In genomic region chr6:23339268-23339667, GRCh38 we compare ENCODE assay signal across 27 cellular contexts.
"Had no signal": no experiment of that assay in that cellular context is flagged by ENCODE, and none has a peak within 500 bp of the region (broad histone marks: within the 10 kb centered on the region; RNA-seq: fewer than 3 reads in every experiment).

No MANE protein-coding gene starts in this region.

- H3K4me1 ChIP-seq: adrenal gland, breast epithelium, SJSA1 had no signal

- H3K4me3 ChIP-seq: adrenal gland, breast epithelium, SJSA1 had no signal

- H3K9me3 Mint-ChIP-seq: activated naive CD8-positive, alpha-beta T cell treated with anti-CD3 and anti-CD28 coated beads, Interleukin-2, amount 10 ng/mL, durations not matched to agents 7 days and 5 days; activated T-helper 2 cell treated with anti-CD3 and anti-CD28 coated beads, Interferon-gamma antibody, Interleukin-2, Interleukin-4, amounts not matched to agents 10 μg/mL and 5 μg/mL and 100 μg/mL, durations not matched to agents 14 hours and 24 hours and 36 hours had no signal

- H3K36me3 Mint-ChIP-seq: activated naive CD8-positive, alpha-beta T cell treated with anti-CD3 and anti-CD28 coated beads, Interleukin-2, amount 10 ng/mL, durations not matched to agents 7 days and 5 days had no signal

- H3K36me3 ChIP-seq: adrenal gland, breast epithelium, SJSA1, WERI-Rb-1 had no signal

- H3K4me3 Mint-ChIP-seq: activated CD4-positive, alpha-beta memory T cell treated with anti-CD3 and anti-CD28 coated beads, Interleukin-2, amount 10 ng/mL, durations not matched to agents 7 days and 5 days; activated CD4-positive, alpha-beta T cell treated with anti-CD3 and anti-CD28 coated beads for 36 hours; activated naive CD8-positive, alpha-beta T cell treated with anti-CD3 and anti-CD28 coated beads, Interleukin-2, amount 10 ng/mL, durations not matched to agents 7 days and 5 days; activated T-cell treated with anti-CD3 and anti-CD28 coated beads, Interleukin-2, amount 50 U/mL, for 72 hours had no signal

- ATAC-seq: activated CD4-positive, alpha-beta T cell treated with anti-CD3 and anti-CD28 coated beads for 36 hours; activated T-cell treated with anti-CD3 and anti-CD28 coated beads, Interleukin-2, amount 50 U/mL, for 72 hours; PC-3; SK-N-SH treated with all-trans-retinoic acid at 6 μM for 48 hours had no signal

- H3K4me1 Mint-ChIP-seq: activated CD4-positive, alpha-beta memory T cell treated with anti-CD3 and anti-CD28 coated beads, Interleukin-2, amount 10 ng/mL, durations not matched to agents 7 days and 5 days; activated CD4-positive, alpha-beta T cell treated with anti-CD3 and anti-CD28 coated beads for 36 hours; activated naive CD8-positive, alpha-beta T cell treated with anti-CD3 and anti-CD28 coated beads, Interleukin-2, amount 10 ng/mL, durations not matched to agents 7 days and 5 days had no signal

- H3K27ac Mint-ChIP-seq: activated CD4-positive, alpha-beta memory T cell treated with anti-CD3 and anti-CD28 coated beads, Interleukin-2, amount 10 ng/mL, durations not matched to agents 7 days and 5 days; activated CD4-positive, alpha-beta T cell treated with anti-CD3 and anti-CD28 coated beads for 36 hours; activated naive CD8-positive, alpha-beta T cell treated with anti-CD3 and anti-CD28 coated beads, Interleukin-2, amount 10 ng/mL, durations not matched to agents 7 days and 5 days; activated T-cell treated with anti-CD3 and anti-CD28 coated beads, Interleukin-2, amount 50 U/mL, for 72 hours; activated T-helper 2 cell treated with anti-CD3 and anti-CD28 coated beads, Interferon-gamma antibody, Interleukin-2, Interleukin-4, amounts not matched to agents 10 μg/mL and 5 μg/mL and 100 μg/mL, durations not matched to agents 14 hours and 24 hours and 36 hours had no signal

- H3K27me3 ChIP-seq: adrenal gland, breast epithelium, SJSA1 had no signal

- DNase-seq: activated CD4-positive, alpha-beta memory T cell treated with anti-CD3 and anti-CD28 coated beads, Interleukin-2, amount 10 ng/mL, durations not matched to agents 7 days and 5 days; activated CD4-positive, alpha-beta T cell treated with anti-CD3 and anti-CD28 coated beads for 36 hours; activated CD4-positive, alpha-beta T cell treated with anti-CD3 and anti-CD28 coated beads, Interleukin-2, amount 50 U/mL, for 1 hour; activated gamma-delta T cell treated with Interleukin-2 at 50 U/mL for 16 hours; activated naive CD4-positive, alpha-beta T cell treated with anti-CD3 and anti-CD28 coated beads, Interleukin-2, amount 50 U/mL, for 16 hours; activated naive CD8-positive, alpha-beta T cell treated with anti-CD3 and anti-CD28 coated beads, Interleukin-2, amount 10 ng/mL, durations not matched to agents 7 days and 5 days; activated T-cell treated with anti-CD3 and anti-CD28 coated beads, Interleukin-2, amount 50 U/mL, for 72 hours; adrenal gland; aorta; caudate nucleus; NCI-H1092; NCI-H1417; NCI-H1930; NCI-H2171; NCI-H345; NCI-H510A; NCI-H526 treated with DMSO at 0.1 percent for 48 hours; PC-3; SHP77; SW 1271; WERI-Rb-1 had no signal

- H3K27me3 Mint-ChIP-seq: activated CD4-positive, alpha-beta memory T cell treated with anti-CD3 and anti-CD28 coated beads, Interleukin-2, amount 10 ng/mL, durations not matched to agents 7 days and 5 days; activated CD4-positive, alpha-beta T cell treated with anti-CD3 and anti-CD28 coated beads for 36 hours; activated naive CD8-positive, alpha-beta T cell treated with anti-CD3 and anti-CD28 coated beads, Interleukin-2, amount 10 ng/mL, durations not matched to agents 7 days and 5 days had no signal

- H3K9me3 ChIP-seq: adrenal gland, breast epithelium had no signal

- H3K9ac ChIP-seq: KMS-11 had no signal

- FAIRE-seq: RCC 7860 had no signal

- H3K27ac ChIP-seq: adrenal gland, breast epithelium, KMS-11, SJSA1, WERI-Rb-1 had no signal
